8 cellular contexts compared by ENCODE assay signal in the genomic region with DNA sequence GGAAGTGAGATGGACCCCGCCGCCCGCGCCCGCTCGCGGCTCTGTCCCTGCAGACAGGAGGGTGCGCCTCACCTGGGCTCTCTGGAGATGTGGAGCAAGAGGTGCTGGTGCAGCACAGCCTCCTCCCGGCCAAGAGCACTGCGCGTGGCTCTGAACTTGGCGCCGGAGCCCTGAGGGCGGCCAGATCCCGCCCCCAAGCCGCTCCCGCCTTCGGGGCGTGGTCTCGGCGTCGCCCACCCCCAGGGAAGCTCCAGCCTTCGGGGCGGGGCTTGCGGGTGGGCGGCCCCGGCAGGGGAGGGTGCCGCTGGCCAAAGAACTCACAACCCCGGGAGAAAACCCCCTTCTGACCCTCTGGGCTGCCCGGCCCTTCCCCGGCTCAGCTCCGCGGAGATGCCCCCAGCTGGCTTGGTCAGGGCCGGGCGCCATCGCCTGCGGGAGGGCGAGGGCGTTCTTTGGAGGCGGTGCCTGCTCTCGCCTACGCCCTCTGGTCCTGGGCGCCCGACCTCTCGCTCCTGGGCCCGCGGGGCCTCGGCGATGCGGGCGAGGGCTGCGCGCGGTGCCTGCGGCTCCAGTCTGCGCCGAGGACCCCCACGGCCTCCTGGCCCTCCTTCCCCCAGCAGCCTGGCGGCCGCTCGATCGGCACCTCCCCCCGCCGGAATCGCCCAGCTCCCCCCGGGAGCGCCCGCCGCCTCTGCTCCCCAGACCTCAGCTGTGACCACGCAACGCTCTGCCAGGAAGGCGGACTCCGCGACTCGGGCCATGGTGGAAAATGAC. TPM values are rescaled to one million over a fixed set of nuclear protein-coding genes. Genes with fewer than 3 reads are reported as not detected.
DNase-seq lines count a peak whose midpoint lies in the region; ATAC-seq and TF ChIP-seq lines count a peak whose summit lies in the region.

A gene with protein sequence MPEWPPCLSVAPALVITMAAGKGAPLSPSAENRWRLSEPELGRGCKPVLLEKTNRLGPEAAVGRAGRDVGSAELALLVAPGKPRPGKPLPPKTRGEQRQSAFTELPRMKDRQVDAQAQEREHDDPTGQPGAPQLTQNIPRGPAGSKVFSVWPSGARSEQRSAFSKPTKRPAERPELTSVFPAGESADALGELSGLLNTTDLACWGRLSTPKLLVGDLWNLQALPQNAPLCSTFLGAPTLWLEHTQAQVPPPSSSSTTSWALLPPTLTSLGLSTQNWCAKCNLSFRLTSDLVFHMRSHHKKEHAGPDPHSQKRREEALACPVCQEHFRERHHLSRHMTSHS (minus strand): TSS at position 146 of the 774 bp plus-strand sequence. CDS start 15,464 bp downstream, outside the sequence.

- H3K36me3 Mint-ChIP-seq in activated CD4-positive, alpha-beta T cell treated with anti-CD3 and anti-CD28 coated beads, Interleukin-2, amount 10 ng/mL, durations not matched to agents 7 days and 5 days (ENCODE audit: low read depth): no peaks in the 10 kb centered on the region

- POLR2A ChIA-PET in activated CD4-positive, alpha-beta T cell treated with anti-CD3 and anti-CD28 coated beads, Interleukin-2, amount 10 ng/mL, durations not matched to agents 7 days and 5 days (lab: Charles Lee): no interaction called here

- ATAC-seq in GM19023 (IDR thresholded peaks at IDR 0.05; ENCODE audit: unreplicated experiment) (peak; percentile 90), HG03175 (IDR thresholded peaks at IDR 0.05; ENCODE audit: unreplicated experiment) (peak; percentile 81), left lung (peak; percentile 99)

- H3K27ac ChIP-seq in left lung: peak within 1 kb of the TSS in 1 of 2 donors; percentile 77

- CTCF ChIA-PET in activated CD4-positive, alpha-beta T cell treated with anti-CD3 and anti-CD28 coated beads, Interleukin-2, amount 10 ng/mL, durations not matched to agents 7 days and 5 days (lab: Charles Lee): no interaction called here

- H3K36me3 ChIP-seq in left lung: no peaks in the 10 kb centered on the region

- peak within 1 kb of the TSS; percentile 2 for H3K27ac Mint-ChIP-seq in activated CD4-positive, alpha-beta T cell treated with anti-CD3 and anti-CD28 coated beads, Interleukin-2, amount 10 ng/mL, durations not matched to agents 7 days and 5 days

- H3K4me3 ChIP-seq in left lung: peak within 1 kb of the TSS; percentile 58 to 71

- intact Hi-C loops in left lung (cut with DNase I): no loop called here

- DNase-seq in AG08395 (ENCODE audit: low spot score) (peak; percentile 97), NCI-H460 (ENCODE audit: extremely low read depth, low read depth) (peak; percentile 58), dedifferentiated amniotic fluid mesenchymal stem cell (ENCODE audit: extremely low spot score) (peak; percentile 33), left lung (peak; percentile 85 to 93)
- DNase-seq in activated CD4-positive, alpha-beta T cell treated with anti-CD3 and anti-CD28 coated beads, Interleukin-2, amount 10 ng/mL, durations not matched to agents 7 days and 5 days: peak; percentile 71
- DNase-seq in stimulated activated CD4-positive, alpha-beta T cell treated with anti-CD3 and anti-CD28 coated beads, Interleukin-1b, Interleukin-23, amount 100 ng/mL, for 48 hours: peak; percentile 68

- peaks cover 4 to 8% of the 10 kb centered on the region in 2 donors for H3K4me1 ChIP-seq in left lung

- peaks cover 4 to 28% of the 10 kb centered on the region in 2 donors for H3K27me3 ChIP-seq in left lung

- H3K9me3 Mint-ChIP-seq in activated CD4-positive, alpha-beta T cell treated with anti-CD3 and anti-CD28 coated beads, Interleukin-2, amount 10 ng/mL, durations not matched to agents 7 days and 5 days: peaks cover 13% of the 10 kb centered on the region

- H3K4me1 Mint-ChIP-seq in activated CD4-positive, alpha-beta T cell treated with anti-CD3 and anti-CD28 coated beads, Interleukin-2, amount 10 ng/mL, durations not matched to agents 7 days and 5 days: peaks cover 25% of the 10 kb centered on the region

- no peaks in the 10 kb centered on the region for H3K9me3 ChIP-seq in left lung

- peak within 1 kb of the TSS; percentile 86 for H3K4me3 Mint-ChIP-seq in activated CD4-positive, alpha-beta T cell treated with anti-CD3 and anti-CD28 coated beads, Interleukin-2, amount 10 ng/mL, durations not matched to agents 7 days and 5 days

- H3K27me3 Mint-ChIP-seq in activated CD4-positive, alpha-beta T cell treated with anti-CD3 and anti-CD28 coated beads, Interleukin-2, amount 10 ng/mL, durations not matched to agents 7 days and 5 days: peaks cover 55% of the 10 kb centered on the region

- no peak for TF ChIP-seq CTCF in left lung (IDR thresholded peaks at IDR 0.05)

RNA-seq across cellular contexts. Expression of the gene that starts here (rescaled TPM):
- total RNA-seq in NCI-H460 (2014; rRNA removed; shearing (Covaris generic)): not detected in 2 replicates
- polyA plus RNA-seq in NCI-H460 (2014; cell fraction: nucleus; rRNA removed): not detected in 2 replicates
- under 1 TPM in 1 of 2 experiments, not detected in 1; 0.05 TPM for total RNA-seq in activated CD4-positive, alpha-beta T cell treated with anti-CD3 and anti-CD28 coated beads, Interleukin-2, amount 10 ng/mL, durations not matched to agents 7 days and 5 days
- total RNA-seq in left lung: under 1 TPM; 0.38 to 0.73 TPM

Comparison
In these comparisons a context has a peak if more than half of its experiments do, and no peak if none do; other contexts are left out.
1. Peak in DNase-seq in NCI-H460; RNA of the gene not detected or under 1 TPM.
2. Peak in DNase-seq in activated CD4-positive, alpha-beta T cell treated with anti-CD3 and anti-CD28 coated beads, Interleukin-2, amount 10 ng/mL, durations not matched to agents 7 days and 5 days; RNA of the gene not detected or under 1 TPM.
3. Peak in DNase-seq, ATAC-seq and H3K4me3 ChIP-seq in left lung; RNA of the gene not detected or under 1 TPM.
4. DNase-seq: peak in every context shown above with its lines; median percentile 97 in AG08395; 89 in left lung; 71 in activated CD4-positive, alpha-beta T cell treated with anti-CD3 and anti-CD28 coated beads, Interleukin-2, amount 10 ng/mL, durations not matched to agents 7 days and 5 days; 68 in stimulated activated CD4-positive, alpha-beta T cell treated with anti-CD3 and anti-CD28 coated beads, Interleukin-1b, Interleukin-23, amount 100 ng/mL, for 48 hours; 58 in NCI-H460; 33 in dedifferentiated amniotic fluid mesenchymal stem cell.